In the genomic region with DNA sequence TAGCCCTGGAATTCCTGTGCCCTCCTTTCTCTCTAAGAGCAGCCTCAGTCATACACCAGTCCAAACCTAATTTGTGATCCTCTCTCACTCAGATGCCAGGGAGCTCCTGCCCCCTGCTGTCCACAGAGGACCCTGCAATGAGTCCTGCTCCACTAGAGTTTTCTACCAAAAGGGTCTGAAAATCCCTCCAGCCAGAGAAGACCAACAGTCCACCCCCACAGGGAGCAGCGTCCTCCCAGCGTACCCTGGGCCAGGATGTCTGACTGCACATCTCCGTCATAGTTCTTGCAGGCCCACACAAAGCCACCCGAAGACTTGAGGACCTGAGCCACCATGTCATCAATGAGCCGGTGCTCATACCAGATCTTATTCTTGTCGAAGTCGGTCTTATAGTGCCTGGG, we compare ENCODE assay signal across 9 cellular contexts. TPM values are rescaled to one million over a fixed set of nuclear protein-coding genes. Genes with fewer than 3 reads are reported as not detected.
DNase-seq lines count a peak whose midpoint lies in the region; ATAC-seq and TF ChIP-seq lines count a peak whose summit lies in the region.
"Had no signal": no experiment of that assay in that cellular context is flagged by ENCODE, and none has a peak within 500 bp of the region (broad histone marks: within the 10 kb centered on the region; RNA-seq: fewer than 3 reads in every experiment).

No MANE protein-coding gene starts in this region.

- H3F3A ChIP-seq in SU-DHL-6 (ENCODE audit: insufficient read depth), result no peaks in the 10 kb centered on the region

- no peaks in the 10 kb centered on the region for H3K9me2 ChIP-seq in SU-DHL-6 (replicated peaks; ENCODE audit: insufficient read depth, low read length)

- no peak overlapping the region for H3K4me3 ChIP-seq in DND-41 (ENCODE audit: low read depth in 1 of 2, low read length in 2 of 2)
- no peak overlapping the region for H3K4me3 ChIP-seq in SU-DHL-6 (ENCODE audit: insufficient read depth, low read length, poor library complexity, severe bottlenecking)
- no peak overlapping the region for H3K4me3 ChIP-seq in body of pancreas
- H3K4me3 ChIP-seq in lower lobe of right lung, result no peak overlapping the region
- H3K4me3 ChIP-seq in upper lobe of left lung, result no peak overlapping the region
- H3K4me3 ChIP-seq: skin epidermis had no signal

- H3K4me1 ChIP-seq in DND-41 (ENCODE audit: insufficient read depth, low read length) (no peaks in the 10 kb centered on the region), body of pancreas (peaks cover 33% of the 10 kb centered on the region), lower lobe of right lung (peaks cover 12% of the 10 kb centered on the region), upper lobe of left lung (peaks cover 6 to 9% (median 7%) of the 10 kb centered on the region in 4 donors)

- 85% methylated on average over 7 of the region's 7 CpGs; no CpG with 5 or more reads in 1 of the 2 donors for WGBS in body of pancreas, 2 donors
- WGBS in upper lobe of left lung, 2 donors, result 96% methylated on average over 7 of the region's 7 CpGs; no CpG with 5 or more reads in 1 of the 2 donors

- H3K9me3 ChIP-seq in DND-41 (ENCODE audit: insufficient read depth, low read length, severe bottlenecking), result no peaks in the 10 kb centered on the region
- H3K9me3 ChIP-seq in SU-DHL-6 (ENCODE audit: insufficient read depth, low read length), result no peaks in the 10 kb centered on the region
- no peaks in the 10 kb centered on the region for H3K9me3 ChIP-seq in body of pancreas
- H3K9me3 ChIP-seq in lower lobe of right lung, result no peaks in the 10 kb centered on the region
- no peaks in the 10 kb centered on the region for H3K9me3 ChIP-seq in upper lobe of left lung

- H3K36me3 ChIP-seq in DND-41 (ENCODE audit: insufficient read depth, low read length) (peaks cover 89% of the 10 kb centered on the region), SU-DHL-6 (ENCODE audit: low read length) (no peaks in the 10 kb centered on the region), body of pancreas (replicated peaks in 1 of 2; ENCODE audit: insufficient read depth in 1 of 2, low read depth in 2 of 2) (peaks cover 23 to 39% of the 10 kb centered on the region in 2 donors), lower lobe of right lung (peaks cover 81% of the 10 kb centered on the region), upper lobe of left lung (peaks cover 11 to 72% (median 44%) of the 10 kb centered on the region in 4 donors)

- H2AFZ ChIP-seq in DND-41 (ENCODE audit: low read depth, low read length) (no peak overlapping the region), SU-DHL-6 (ENCODE audit: low read depth, low read length, severe bottlenecking) (no peak overlapping the region)

- no peak overlapping the region for H3K27ac ChIP-seq in DND-41 (ENCODE audit: low read length)
- no peak overlapping the region for H3K27ac ChIP-seq in SU-DHL-6 (ENCODE audit: low read depth, low read length)
- H3K27ac ChIP-seq in body of pancreas, result peak overlapping the region in 3 of 4 donors; percentile 10 to 60 (median 59)
- H3K27ac ChIP-seq in lower lobe of right lung, result no peak overlapping the region
- H3K27ac ChIP-seq in upper lobe of left lung, result no peak overlapping the region
- H3K27ac ChIP-seq: skin epidermis had no signal

- H4K20me1 ChIP-seq in DND-41 (ENCODE audit: insufficient read depth, low read length), result peaks cover 27% of the 10 kb centered on the region
- H4K20me1 ChIP-seq in SU-DHL-6 (ENCODE audit: low read depth, low read length), result no peaks in the 10 kb centered on the region

- H3K27me3 ChIP-seq in DND-41 (ENCODE audit: insufficient read depth, low read length, poor library complexity) (no peaks in the 10 kb centered on the region), SU-DHL-6 (ENCODE audit: low read length) (no peaks in the 10 kb centered on the region), body of pancreas (no peaks in the 10 kb centered on the region), lower lobe of right lung (ENCODE audit: low read depth) (no peaks in the 10 kb centered on the region), upper lobe of left lung (no peaks in the 10 kb centered on the region)

- TF ChIP-seq POLR2A in body of pancreas (IDR thresholded peaks at IDR 0.05), result no peak
- TF ChIP-seq POLR2A in upper lobe of left lung (IDR thresholded peaks at IDR 0.05), result no peak

- DNase-seq in DND-41 (peak; percentile 55), body of pancreas (peak in 2 of 4 donors; percentile 45 to 57), lower lobe of right lung (no peak), upper lobe of left lung (no peak)

- H3K79me2 ChIP-seq in DND-41 (ENCODE audit: insufficient read depth, low read length), result peaks cover 18% of the 10 kb centered on the region
- no peaks in the 10 kb centered on the region for H3K79me2 ChIP-seq in SU-DHL-6 (ENCODE audit: insufficient read depth, low read length)

- H3K4me2 ChIP-seq in DND-41 (ENCODE audit: insufficient read depth, low read length) (no peak overlapping the region), SU-DHL-6 (ENCODE audit: low read depth, low read length, poor library complexity, severe bottlenecking) (no peak overlapping the region)

- peak; percentile 77 for ATAC-seq in DND-41 (ENCODE audit: insufficient read depth, low read depth)
- ATAC-seq in HG02981 (IDR thresholded peaks at IDR 0.05; ENCODE audit: unreplicated experiment), result peak; percentile 45
- no peak for ATAC-seq in body of pancreas
- ATAC-seq in lower lobe of right lung, result peak; percentile 63 to 72
- peak; percentile 67 to 70 for ATAC-seq in upper lobe of left lung (ENCODE audit: low FRiP score in 2 of 2)
- no peak for ATAC-seq in HG03469 (IDR thresholded peaks at IDR 0.05; ENCODE audit: unreplicated experiment)
- ATAC-seq in HG03025 (IDR thresholded peaks at IDR 0.05; ENCODE audit: low FRiP score, unreplicated experiment), result no peak

- TF ChIP-seq CTCF in DND-41 (IDR thresholded peaks at IDR 0.05; ENCODE audit: borderline replicate concordance, extremely low read depth, low read length, poor library complexity, severe bottlenecking) (peak; percentile 77), SU-DHL-6 (IDR thresholded peaks at IDR 0.05; ENCODE audit: insufficient read depth, low read length, poor library complexity, severe bottlenecking) (peak; percentile 79), body of pancreas (IDR thresholded peaks at IDR 0.05) (peak; percentile 41 to 55 (median 51)), lower lobe of right lung (IDR thresholded peaks at IDR 0.05) (peak; percentile 70), upper lobe of left lung (IDR thresholded peaks at IDR 0.05) (peak; percentile 47 to 73 (median 61))

- intact Hi-C loops in body of pancreas (cut with DNase I) (no loop called here), lower lobe of right lung (cut with DNase I) (loop anchor here (10.0 kb wide), 1 partner anchor 192 kb away; the partner anchor contains the start of gene AP3S2)

- TF ChIP-seq EP300 in upper lobe of left lung (IDR thresholded peaks at IDR 0.05), result no peak

- H3K9ac ChIP-seq in DND-41 (ENCODE audit: low read depth, low read length), result no peak overlapping the region
- no peak overlapping the region for H3K9ac ChIP-seq in SU-DHL-6 (ENCODE audit: low read length)

RNA-seq across cellular contexts. Expression of gene IDH2, which starts 15.4 kb away (rescaled TPM):
- total RNA-seq in body of pancreas (10 to 100 TPM; 77.5 to 78.6 TPM), lower lobe of right lung (46.7 TPM), upper lobe of left lung (10 to 100 TPM; 41.5 to 72.1 (median 48.7) TPM)

Comparison
In these comparisons a context has a peak if more than half of its experiments do, and no peak if none do; other contexts are left out.
1. ATAC-seq: peak in DND-41 (single experiment), HG02981 (single experiment), lower lobe of right lung (2 of 2) and upper lobe of left lung (2 of 2); none in body of pancreas (single experiment), HG03469 (single experiment) and HG03025 (single experiment).
2. H3K27ac ChIP-seq: peak in body of pancreas (3 of 4); none in DND-41 (single experiment), SU-DHL-6 (single experiment), lower lobe of right lung (single experiment) and upper lobe of left lung (0 of 4).
3. Peak in every context shown above with its lines, with median percentiles within 50 percentile points of each other: CTCF ChIP-seq.